In genomic region chr7:141415999-141416398, GRCh38 we compare ENCODE assay signal across 13 cellular contexts.
"Had no signal": no experiment of that assay in that cellular context is flagged by ENCODE, and none has a peak within 500 bp of the region (broad histone marks: within the 10 kb centered on the region; RNA-seq: fewer than 3 reads in every experiment).

No MANE protein-coding gene starts in this region.

- H3K9me3 ChIP-seq: SJSA1 had no signal

- FAIRE-seq: RCC 7860 had no signal

- H3K27ac ChIP-seq: SJSA1, SK-N-MC had no signal

- H3K4me1 ChIP-seq: SJSA1 had no signal

- H3K4me3 ChIP-seq: SJSA1, SK-N-MC had no signal

- DNase-seq: KBM-7, NCI-H1436, NCI-H2171, NCI-H226, NCI-H446, NCI-H510A, NCI-H524 treated with DMSO at 0.1 percent for 48 hours, Right ventricle myocardium superior, RPMI8226, SIG-M5 had no signal

- H3K36me3 ChIP-seq: SJSA1 had no signal
